In the genomic region with DNA sequence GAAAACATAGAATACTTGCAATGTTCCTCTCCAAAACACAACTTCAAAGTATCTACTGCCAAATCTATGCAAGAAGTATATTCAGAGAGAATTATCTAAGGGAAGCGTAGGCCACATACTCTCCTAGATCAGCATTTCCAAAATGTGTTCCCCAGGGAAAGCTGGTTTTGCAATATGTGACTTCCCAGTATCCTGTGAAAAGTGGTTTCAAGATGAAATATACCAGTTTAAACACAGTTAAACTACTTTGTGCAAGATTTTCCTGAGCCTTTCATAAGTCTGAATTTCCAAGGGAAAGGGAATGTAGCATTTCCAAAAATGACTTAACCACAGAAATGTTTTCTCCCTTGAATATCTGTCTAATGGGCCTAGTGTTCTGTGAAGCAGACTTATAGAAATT, we compare ENCODE assay signal across 16 cellular contexts. TPM values are rescaled to one million over a fixed set of nuclear protein-coding genes. Genes with fewer than 3 reads are reported as not detected.
DNase-seq lines count a peak whose midpoint lies in the region; ATAC-seq and TF ChIP-seq lines count a peak whose summit lies in the region.
"Had no signal": no experiment of that assay in that cellular context is flagged by ENCODE, and none has a peak within 500 bp of the region (broad histone marks: within the 10 kb centered on the region; RNA-seq: fewer than 3 reads in every experiment).

No MANE protein-coding gene starts in this region.

- ATAC-seq in GM18511 (IDR thresholded peaks at IDR 0.05; ENCODE audit: unreplicated experiment) = no peak
- ATAC-seq: activated CD4-positive, CD25-positive, alpha-beta regulatory T cell treated with anti-CD3 and anti-CD28 coated beads, Interleukin-2, amount 50 U/mL, for 24 hours; stimulated activated naive CD8-positive, alpha-beta T cell treated with anti-CD3 and anti-CD28 coated beads, Interleukin-15, amount 100 ng/mL, for 72 hours had no signal

- H2AFZ ChIP-seq in osteoblast (ENCODE audit: low read length) = no peak overlapping the region

- no peaks in the 10 kb centered on the region for H3K36me3 ChIP-seq in ascending aorta
- H3K36me3 ChIP-seq in osteoblast (ENCODE audit: insufficient read depth, low read length) = peaks cover 40% of the 10 kb centered on the region
- no peaks in the 10 kb centered on the region for H3K36me3 ChIP-seq in transverse colon

- H3K4me1 ChIP-seq in ascending aorta (peaks cover 6 to 32% of the 10 kb centered on the region in 2 donors), osteoblast (ENCODE audit: insufficient read depth, low read length) (peaks cover 98% of the 10 kb centered on the region), transverse colon (peaks cover 9 to 92% (median 55%) of the 10 kb centered on the region in 4 donors)

- TF ChIP-seq EP300 in transverse colon (IDR thresholded peaks at IDR 0.05; ENCODE audit: low read depth) = no peak

- intact Hi-C loops in ascending aorta (cut with DNase I) = no loop called here
- intact Hi-C loops in transverse colon (cut with DNase I; ENCODE audit: low total_unique reads) = no loop called here
- intact Hi-C loops in posterior cingulate gyrus (cut with DNase I) = no loop called here

- H3K27me3 ChIP-seq in ascending aorta = no peaks in the 10 kb centered on the region
- H3K27me3 ChIP-seq in osteoblast (ENCODE audit: insufficient read depth, low read length) = no peaks in the 10 kb centered on the region
- H3K27me3 ChIP-seq in transverse colon = no peaks in the 10 kb centered on the region

- no peaks in the 10 kb centered on the region for H4K20me1 ChIP-seq in osteoblast (ENCODE audit: insufficient read depth, low read length)

- H3K4me3 ChIP-seq in ascending aorta (no peak overlapping the region), fibroblast of mammary gland (ENCODE audit: control insufficient read depth, low read depth, low read length) (no peak overlapping the region), osteoblast (ENCODE audit: insufficient read depth, low read length) (no peak overlapping the region), transverse colon (no peak overlapping the region)

- H3K4me2 ChIP-seq in osteoblast (ENCODE audit: insufficient read depth, low read length) = no peak overlapping the region

- H3K27ac ChIP-seq in ascending aorta = peak overlapping the region; percentile 0 to 31
- H3K27ac ChIP-seq in osteoblast (ENCODE audit: low read depth, low read length) = peak overlapping the region; percentile 99
- H3K27ac ChIP-seq in transverse colon = peak overlapping the region; percentile 85 to 95 (median 91)

- TF ChIP-seq CTCF in ascending aorta (IDR thresholded peaks at IDR 0.05) (no peak), fibroblast of mammary gland (conservative IDR thresholded peaks at IDR 0.05; ENCODE audit: control insufficient read depth, insufficient read depth, low read depth, low read length) (no peak), osteoblast (IDR thresholded peaks at IDR 0.05; ENCODE audit: extremely low read depth, low read depth, low read length) (no peak), transverse colon (IDR thresholded peaks at IDR 0.05) (no peak)

- TF ChIP-seq POLR2A in transverse colon (IDR thresholded peaks at IDR 0.05) = no peak

- DNase-seq in ascending aorta (ENCODE audit: low spot score in 2 of 2) (no peak), fibroblast of mammary gland (ENCODE audit: low read depth) (peak; percentile 91), osteoblast (ENCODE audit: insufficient read length, low spot score, missing footprints) (no peak), transverse colon (no peak), posterior cingulate gyrus (no peak), T-helper 1 cell (no peak), DMS79 (lab: John Stamatoyannopoulos, UW) (no peak)
- DNase-seq: activated naive CD4-positive, alpha-beta T cell treated with anti-CD3 and anti-CD28 coated beads, Interleukin-2, amount 50 U/mL, for 16 hours; C1 segment of cervical spinal cord; DMS153; islet precursor cell; NCI-H2171 treated with DMSO at 0.1 percent for 48 hours; stimulated activated CD4-positive, alpha-beta T cell treated with anti-CD3 and anti-CD28 coated beads, Interleukin-15, amount 100 ng/mL, for 24 hours; stimulated activated naive CD8-positive, alpha-beta T cell treated with anti-CD3 and anti-CD28 coated beads, Interleukin-15, amount 100 ng/mL, for 72 hours had no signal

- 85 to 86% methylated on average over 1 of the region's 1 CpG for WGBS in transverse colon (ENCODE audit: low coverage in 1 of 2), 2 donors

- H3K9me3 ChIP-seq in ascending aorta (no peaks in the 10 kb centered on the region), osteoblast (ENCODE audit: low read depth, low read length) (no peaks in the 10 kb centered on the region), transverse colon (no peaks in the 10 kb centered on the region)

- H3K79me2 ChIP-seq in osteoblast (ENCODE audit: insufficient read depth, low read length) = peaks cover 77% of the 10 kb centered on the region

- in situ Hi-C loops in transverse colon (cut with MboI; ENCODE audit: low pct_ligation_motif_present in 1 of 4, low pct_unique_long_range_greater_than_20kb in 1 of 4, low sequenced_read_pairs in 3 of 4) = no loop called here

RNA-seq across cellular contexts. Expression of gene STARD13, which starts 7.6 kb away (rescaled TPM):
- total RNA-seq in ascending aorta (34.6 TPM), osteoblast (28.2 and 28.3 TPM in 2 replicates), transverse colon (100 to 1,000 TPM in 1 of 4 donors, 10 to 100 TPM in 3; 18.1 to 107 (median 41.5) TPM)

Comparison
In these comparisons a context has a peak if more than half of its experiments do, and no peak if none do; other contexts are left out.
1. H3K27ac ChIP-seq: peak in every context shown above with its lines; median percentile 99 in osteoblast; 91 in transverse colon; 16 in ascending aorta.